In the genomic region with DNA sequence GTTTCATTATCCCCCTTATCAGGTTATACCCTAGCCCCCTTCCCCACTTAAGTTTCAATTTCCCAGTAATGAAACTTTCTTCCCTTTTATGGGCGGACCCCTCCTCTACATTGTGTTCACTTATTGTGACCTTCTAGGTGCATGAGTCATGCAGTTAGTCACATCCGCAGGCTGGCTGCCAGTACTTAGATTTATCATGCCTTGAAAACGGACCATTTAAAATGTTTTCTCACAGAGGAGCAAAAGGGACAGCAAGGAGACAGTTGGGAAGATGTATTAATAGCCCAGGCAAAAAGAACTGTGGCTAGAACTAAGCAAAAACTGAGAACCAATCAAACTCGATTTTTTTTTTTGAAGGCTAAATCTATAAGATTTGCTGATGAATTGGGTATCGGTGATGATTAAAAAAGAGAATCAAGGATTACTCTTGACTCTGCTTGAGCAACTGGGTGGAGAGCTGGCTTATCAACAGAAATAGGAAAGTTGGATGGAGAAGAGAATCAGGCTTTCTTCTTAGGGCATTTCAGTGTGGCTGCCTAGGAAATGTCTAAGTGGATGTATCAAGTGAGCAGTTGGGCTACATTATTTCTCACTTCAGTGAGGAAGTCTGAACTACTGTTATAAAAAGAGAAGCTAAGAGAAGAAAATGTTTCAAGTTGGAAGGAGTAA, we compare ENCODE assay signal across 13 cellular contexts.
DNase-seq lines count a peak whose midpoint lies in the region; ATAC-seq and TF ChIP-seq lines count a peak whose summit lies in the region.
"Had no signal": no experiment of that assay in that cellular context is flagged by ENCODE, and none has a peak within 500 bp of the region (broad histone marks: within the 10 kb centered on the region; RNA-seq: fewer than 3 reads in every experiment).

No MANE protein-coding gene starts in this region.

- H3K4me3 Mint-ChIP-seq in immature natural killer cell, result no peak overlapping the region
- H3K4me3 Mint-ChIP-seq: stimulated activated memory B cell treated with anti-CD40 and anti-IgM and Interleukin-4, amounts not matched to agents 10 μg/mL and 1 μg/mL and 100 μg/mL, for 72 hours had no signal

- DNase-seq in A172 (ENCODE audit: low spot score) (peak; percentile 96), HS-5 (ENCODE audit: low read depth) (peak; percentile 68), SW480 (ENCODE audit: low spot score) (peak; percentile 33), fibroblast of the aortic adventitia (ENCODE audit: low read depth) (peak; percentile 68), immature natural killer cell (no peak), DMS114 treated with DMSO at 0.1 percent for 48 hours (lab: John Stamatoyannopoulos, UW; ENCODE audit: unreplicated experiment) (no peak), NCI-H446 treated with DMSO at 0.1 percent for 48 hours (lab: John Stamatoyannopoulos, UW) (no peak)
- DNase-seq: BE2C; central memory CD4-positive, alpha-beta T cell; hippocampal formation; NCI-H187 treated with DMSO at 0.1 percent for 48 hours had no signal

- no peak overlapping the region for H3K4me3 ChIP-seq in fibroblast of the aortic adventitia (ENCODE audit: low read depth, low read length)

- H3K9me3 Mint-ChIP-seq in immature natural killer cell, result peaks cover 3 to 32% (median 18%) of the 10 kb centered on the region in 6 donors

- no peaks in the 10 kb centered on the region for H3K36me3 Mint-ChIP-seq in immature natural killer cell
- H3K36me3 Mint-ChIP-seq: stimulated activated memory B cell treated with anti-CD40 and anti-IgM and Interleukin-4, amounts not matched to agents 10 μg/mL and 1 μg/mL and 100 μg/mL, for 72 hours had no signal

- TF ChIP-seq CTCF in fibroblast of the aortic adventitia (IDR thresholded peaks at IDR 0.05; ENCODE audit: insufficient read depth, low read length), result no peak

- H3K4me1 Mint-ChIP-seq in immature natural killer cell, result no peaks in the 10 kb centered on the region
- H3K4me1 Mint-ChIP-seq: stimulated activated memory B cell treated with anti-CD40 and anti-IgM and Interleukin-4, amounts not matched to agents 10 μg/mL and 1 μg/mL and 100 μg/mL, for 72 hours had no signal

- no peak overlapping the region for H3K27ac Mint-ChIP-seq in immature natural killer cell
- H3K27ac Mint-ChIP-seq: stimulated activated memory B cell treated with anti-CD40 and anti-IgM and Interleukin-4, amounts not matched to agents 10 μg/mL and 1 μg/mL and 100 μg/mL, for 72 hours had no signal

- peaks cover 0 to 2% (median 0%) of the 10 kb centered on the region in 3 donors for H3K27me3 Mint-ChIP-seq in immature natural killer cell (ENCODE audit: low read depth in 3 of 3)
- H3K27me3 Mint-ChIP-seq: stimulated activated memory B cell treated with anti-CD40 and anti-IgM and Interleukin-4, amounts not matched to agents 10 μg/mL and 1 μg/mL and 100 μg/mL, for 72 hours had no signal

- ATAC-seq in GM18517 (IDR thresholded peaks at IDR 0.05; ENCODE audit: unreplicated experiment), result no peak
- ATAC-seq: stimulated activated memory B cell treated with anti-CD40 and anti-IgM and Interleukin-4, amounts not matched to agents 10 μg/mL and 1 μg/mL and 100 μg/mL, for 72 hours had no signal

Comparison
In these comparisons a context has a peak if more than half of its experiments do, and no peak if none do; other contexts are left out.
1. DNase-seq: peak in A172 (single experiment), HS-5 (single experiment), SW480 (single experiment) and fibroblast of the aortic adventitia (single experiment); none in immature natural killer cell (0 of 3), DMS114 treated with DMSO at 0.1 percent for 48 hours (single experiment) and NCI-H446 treated with DMSO at 0.1 percent for 48 hours (single experiment).